13 cellular contexts compared by ENCODE assay signal in the genomic region with DNA sequence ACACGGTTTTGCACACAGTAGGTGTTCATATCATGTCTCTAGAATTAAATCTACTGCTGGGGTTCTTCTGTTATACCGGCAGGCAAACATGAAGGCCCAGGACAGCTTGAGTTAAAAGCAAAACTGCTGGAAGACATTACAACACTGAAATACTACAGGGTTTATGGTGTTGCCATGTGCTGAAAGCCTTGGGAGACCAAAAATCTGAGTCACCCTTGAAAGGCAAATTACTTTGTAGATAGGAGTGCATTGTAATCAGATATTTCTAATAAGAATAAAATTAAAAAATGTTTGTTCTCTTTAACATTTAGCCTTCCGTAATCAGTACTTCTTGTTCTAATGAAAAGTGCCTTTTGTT.
A peak's percentile ranks its signal among the peaks of the same experiment; 100 is the strongest.
DNase-seq lines count a peak whose midpoint lies in the region; ATAC-seq lines count a peak whose summit lies in the region.
"Had no signal": no experiment of that assay in that cellular context is flagged by ENCODE, and none has a peak within 500 bp of the region (broad histone marks: within the 10 kb centered on the region; RNA-seq: fewer than 3 reads in every experiment).

No MANE protein-coding gene starts in this region.

- DNase-seq in Right ventricle myocardium inferior (ENCODE audit: missing footprints) (no peak), cardiac septum (ENCODE audit: low spot score) (no peak), caudate nucleus (lab: John Stamatoyannopoulos, UW) (no peak), iris pigment epithelial cell (ENCODE audit: low read depth) (peak; percentile 92), anterior cingulate cortex (lab: John Stamatoyannopoulos, UW) (no peak), head of caudate nucleus (no peak), NCI-H1092 treated with DMSO at 0.1 percent for 48 hours (lab: John Stamatoyannopoulos, UW) (no peak), activated gamma-delta T cell treated with Interleukin-2 at 50 U/mL for 16 hours (no peak)
- DNase-seq: activated CD8-positive, alpha-beta T cell treated with anti-CD3 and anti-CD28 coated beads, Interleukin-2, amount 10 ng/mL, durations not matched to agents 7 days and 5 days; activated naive CD8-positive, alpha-beta T cell treated with anti-CD3 and anti-CD28 coated beads, Interleukin-2, amount 50 U/mL, for 24 hours; mucosa of descending colon; stimulated activated CD4-positive, alpha-beta T cell treated with anti-CD3 and anti-CD28 coated beads, Interleukin-15, amount 100 ng/mL, for 24 hours had no signal

- peak; percentile 82 for ATAC-seq in Right ventricle myocardium inferior
- ATAC-seq: activated CD8-positive, alpha-beta T cell treated with anti-CD3 and anti-CD28 coated beads, Interleukin-2, amount 10 ng/mL, durations not matched to agents 7 days and 5 days; activated naive CD8-positive, alpha-beta T cell treated with anti-CD3 and anti-CD28 coated beads, Interleukin-2, amount 50 U/mL, for 24 hours; mucosa of descending colon had no signal

- intact Hi-C loops in Right ventricle myocardium inferior (cut with DNase I): no loop called here
- intact Hi-C loops in cardiac septum (cut with DNase I): no loop called here
- intact Hi-C loops in head of caudate nucleus (cut with DNase I): no loop called here

- peak overlapping the region; percentile 83 for H3K27ac ChIP-seq in caudate nucleus (ENCODE audit: low read depth, low read length)
- H3K27ac ChIP-seq: SK-N-MC had no signal
